Comparison of ENCODE assay signal across 36 cellular contexts in genomic region chr12:107497231-107497630, GRCh38.
"Had no signal": no experiment of that assay in that cellular context is flagged by ENCODE, and none has a peak within 500 bp of the region (broad histone marks: within the 10 kb centered on the region; RNA-seq: fewer than 3 reads in every experiment).

No MANE protein-coding gene starts in this region.

- H2AFZ ChIP-seq: hepatocyte had no signal

- H3K9me3 ChIP-seq: esophagus muscularis mucosa, gastrocnemius medialis had no signal

- H3K4me1 ChIP-seq: foreskin keratinocyte, gastrocnemius medialis had no signal

- H3K4me3 ChIP-seq: esophagus muscularis mucosa, gastrocnemius medialis, heart right ventricle, hepatocyte had no signal

- H3K4me3 Mint-ChIP-seq: activated B cell treated with CpG ODN at 0.5 μM for 24 hours; activated CD8-positive, alpha-beta memory T cell treated with anti-CD3 and anti-CD28 coated beads, Interleukin-2, amount 10 ng/mL, durations not matched to agents 7 days and 5 days; activated CD8-positive, alpha-beta T cell treated with anti-CD3 and anti-CD28 coated beads, Interleukin-2, amount 10 ng/mL, durations not matched to agents 7 days and 5 days; activated naive CD4-positive, alpha-beta T cell treated with anti-CD3 and anti-CD28 coated beads for 36 hours; activated naive CD4-positive, alpha-beta T cell treated with anti-CD3 and anti-CD28 coated beads, Interleukin-2, amount 50 U/mL, for 24 hours; activated naive CD8-positive, alpha-beta T cell treated with anti-CD3 and anti-CD28 coated beads, Interleukin-2, amount 10 ng/mL, durations not matched to agents 7 days and 5 days; activated T-helper 1 cell treated with anti-CD3 and anti-CD28 coated beads, Interleukin-12 subunit alpha, Interleukin-12 subunit beta, Interleukin-2, Interleukin-4 antibody, amounts not matched to agents 30 ng/mL and 10 ng/mL and 1 ng/mL, durations not matched to agents 14 hours and 24 hours and 36 hours; effector memory CD8-positive, alpha-beta T cell; T-helper 17 cell; T-helper 2 cell treated with Interferon-gamma antibody and Interleukin-4, amounts not matched to agents 5 μg/mL and 100 μg/mL, for 36 hours had no signal

- H3K79me2 ChIP-seq: hepatocyte had no signal

- FAIRE-seq: astrocyte, colon had no signal

- H3K27ac Mint-ChIP-seq: activated B cell treated with CpG ODN at 0.5 μM for 24 hours; activated CD8-positive, alpha-beta memory T cell treated with anti-CD3 and anti-CD28 coated beads, Interleukin-2, amount 10 ng/mL, durations not matched to agents 7 days and 5 days; activated CD8-positive, alpha-beta T cell treated with anti-CD3 and anti-CD28 coated beads, Interleukin-2, amount 10 ng/mL, durations not matched to agents 7 days and 5 days; activated naive CD4-positive, alpha-beta T cell treated with anti-CD3 and anti-CD28 coated beads for 36 hours; activated naive CD4-positive, alpha-beta T cell treated with anti-CD3 and anti-CD28 coated beads, Interleukin-2, amount 50 U/mL, for 24 hours; activated naive CD8-positive, alpha-beta T cell treated with anti-CD3 and anti-CD28 coated beads, Interleukin-2, amount 10 ng/mL, durations not matched to agents 7 days and 5 days; activated T-helper 1 cell treated with anti-CD3 and anti-CD28 coated beads, Interleukin-12 subunit alpha, Interleukin-12 subunit beta, Interleukin-2, Interleukin-4 antibody, amounts not matched to agents 30 ng/mL and 10 ng/mL and 1 ng/mL, durations not matched to agents 14 hours and 24 hours and 36 hours; activated T-helper 2 cell treated with anti-CD3 and anti-CD28 coated beads, Interferon-gamma antibody, Interleukin-2, Interleukin-4, amounts not matched to agents 10 μg/mL and 5 μg/mL and 100 μg/mL, durations not matched to agents 14 hours and 24 hours and 36 hours; effector memory CD8-positive, alpha-beta T cell; T-helper 17 cell; T-helper 2 cell treated with Interferon-gamma antibody and Interleukin-4, amounts not matched to agents 5 μg/mL and 100 μg/mL, for 36 hours had no signal

- H3K4me2 ChIP-seq: hepatocyte had no signal

- H3K9me3 Mint-ChIP-seq: activated B cell treated with CpG ODN at 0.5 μM for 24 hours; activated naive CD4-positive, alpha-beta T cell treated with anti-CD3 and anti-CD28 coated beads, Interleukin-2, amount 50 U/mL, for 24 hours; activated T-helper 2 cell treated with anti-CD3 and anti-CD28 coated beads, Interferon-gamma antibody, Interleukin-2, Interleukin-4, amounts not matched to agents 10 μg/mL and 5 μg/mL and 100 μg/mL, durations not matched to agents 14 hours and 24 hours and 36 hours had no signal

- H3K27ac ChIP-seq: brain microvascular endothelial cell, esophagus muscularis mucosa, foreskin keratinocyte, gastrocnemius medialis, heart right ventricle, hepatocyte, WERI-Rb-1 had no signal

- ATAC-seq: activated CD4-positive, CD25-positive, alpha-beta regulatory T cell treated with anti-CD3 and anti-CD28 coated beads, Interleukin-2, amount 50 U/mL, for 24 hours; activated CD8-positive, alpha-beta memory T cell treated with anti-CD3 and anti-CD28 coated beads, Interleukin-2, amount 10 ng/mL, durations not matched to agents 7 days and 5 days; activated CD8-positive, alpha-beta T cell treated with anti-CD3 and anti-CD28 coated beads, Interleukin-2, amount 10 ng/mL, durations not matched to agents 7 days and 5 days; effector memory CD8-positive, alpha-beta T cell; foreskin keratinocyte; gastrocnemius medialis; heart right ventricle; T-helper 17 cell had no signal

- DNase-seq: activated B cell treated with CpG ODN at 0.5 μM for 24 hours; activated CD4-positive, alpha-beta T cell treated with anti-CD3 and anti-CD28 coated beads for 48 hours; activated CD4-positive, alpha-beta T cell treated with anti-CD3 and anti-CD28 coated beads, Interleukin-2, amount 50 U/mL, for 1 hour; activated CD4-positive, alpha-beta T cell treated with anti-CD3 and anti-CD28 coated beads, Interleukin-2, amount 50 U/mL, for 48 hours; activated CD8-positive, alpha-beta memory T cell treated with anti-CD3 and anti-CD28 coated beads, Interleukin-2, amount 10 ng/mL, durations not matched to agents 7 days and 5 days; activated CD8-positive, alpha-beta memory T cell treated with anti-CD3 and anti-CD28 coated beads, Interleukin-2, amount 50 U/mL, for 4 hours; activated CD8-positive, alpha-beta T cell treated with anti-CD3 and anti-CD28 coated beads, Interleukin-2, amount 10 ng/mL, durations not matched to agents 7 days and 5 days; activated effector memory CD4-positive, alpha-beta T cell treated with anti-CD3 and anti-CD28 coated beads, Interleukin-2, amount 50 U/mL, for 16 hours; activated naive CD4-positive, alpha-beta T cell treated with anti-CD3 and anti-CD28 coated beads for 36 hours; activated naive CD8-positive, alpha-beta T cell treated with anti-CD3 and anti-CD28 coated beads, Interleukin-2, amount 10 ng/mL, durations not matched to agents 7 days and 5 days; activated T-cell treated with anti-CD3 and anti-CD28 coated beads, Interleukin-2, amount 50 U/mL, for 1 hour; activated T-cell treated with anti-CD3 and anti-CD28 coated beads, Interleukin-2, amount 50 U/mL, for 48 hours; amniotic stem cell; anterior cingulate cortex; brain microvascular endothelial cell; caudate nucleus; cortex of kidney; dermis blood vessel endothelial cell; effector CD4-positive, alpha-beta T cell; effector memory CD8-positive, alpha-beta T cell; erythroblast; foreskin keratinocyte; gastrocnemius medialis; heart right ventricle; T-helper 17 cell; T1000; WERI-Rb-1 had no signal

- H3K36me3 ChIP-seq: brain microvascular endothelial cell, esophagus muscularis mucosa, gastrocnemius medialis, heart right ventricle, WERI-Rb-1 had no signal

- H3K27me3 ChIP-seq: brain microvascular endothelial cell, foreskin keratinocyte, gastrocnemius medialis, hepatocyte had no signal

- H3K27me3 Mint-ChIP-seq: activated CD8-positive, alpha-beta memory T cell treated with anti-CD3 and anti-CD28 coated beads, Interleukin-2, amount 10 ng/mL, durations not matched to agents 7 days and 5 days; activated naive CD4-positive, alpha-beta T cell treated with anti-CD3 and anti-CD28 coated beads, Interleukin-2, amount 50 U/mL, for 24 hours; activated naive CD8-positive, alpha-beta T cell treated with anti-CD3 and anti-CD28 coated beads, Interleukin-2, amount 10 ng/mL, durations not matched to agents 7 days and 5 days; T-helper 17 cell had no signal
